ENCODE assay signal across 8 cellular contexts in genomic region chr1:116769561-116769977, GRCh38. TPM values are rescaled to one million over a fixed set of nuclear protein-coding genes. Genes with fewer than 3 reads are reported as not detected.
DNase-seq lines count a peak whose midpoint lies in the region; ATAC-seq and TF ChIP-seq lines count a peak whose summit lies in the region.

No MANE protein-coding gene starts in this region.

- no peak overlapping the region for H2AFZ ChIP-seq in GM23338

- H3K4me3 Mint-ChIP-seq in GM23338 = no peak overlapping the region

- H3K36me3 Mint-ChIP-seq in GM23338 (ENCODE audit: low read depth) = no peaks in the 10 kb centered on the region; the same call in 2 of the 3 replicates

- H4K20me1 ChIP-seq in GM23338 (replicated peaks; ENCODE audit: insufficient read depth) = no peaks in the 10 kb centered on the region

- CTCF ChIA-PET in RWPE1 (lab: Yijun Ruan, JAX) = interaction anchor here (1.2 kb wide), 1 partner anchor 631 kb away, joined by 4 read pairs; no protein-coding TSS in a partner anchor

- H3K27me3 Mint-ChIP-seq in GM23338 (ENCODE audit: insufficient read depth, low read depth, poor library complexity) = peaks cover 11% of the 10 kb centered on the region

- peak; percentile 90 for DNase-seq in GM12865 (ENCODE audit: low read depth)
- peak; percentile 87 for DNase-seq in MV-4-11 (lab: John Stamatoyannopoulos, UW)
- peak; percentile 44 to 57 for DNase-seq in activated T-helper 1 cell treated with anti-CD3 and anti-CD28 coated beads, Interleukin-2, amount 50 U/mL, for 16 hours (ENCODE audit: low read depth in 1 of 2, low spot score in 1 of 2)
- DNase-seq in stimulated activated CD4-positive, alpha-beta T cell treated with anti-CD3 and anti-CD28 coated beads, Interleukin-15, amount 100 ng/mL, for 24 hours = peak; percentile 77
- no peak for DNase-seq in RWPE1 (ENCODE audit: low spot score)
- no peak for DNase-seq in GM23338 (ENCODE audit: low spot score)
- no peak for DNase-seq in NCI-H2029 (lab: John Stamatoyannopoulos, UW)

- H3K4me3 ChIP-seq in GM12865 (ENCODE audit: low read depth, low read length) (peak overlapping the region; percentile 14; the same call in 1 of the 2 replicates), GM23338 (no peak overlapping the region)

- H3K4me1 ChIP-seq in GM23338 (ENCODE audit: insufficient read depth) = no peaks in the 10 kb centered on the region

- no peaks in the 10 kb centered on the region for H3F3A ChIP-seq in GM23338 (replicated peaks; ENCODE audit: low read depth)

- POLR2A ChIA-PET in RWPE1 (lab: Yijun Ruan, JAX; ENCODE audit: low non-redundant PET) = no interaction called here

- H3K79me2 ChIP-seq in GM23338 (replicated peaks; ENCODE audit: insufficient read depth) = no peaks in the 10 kb centered on the region

- TF ChIP-seq CTCF in GM12865 (IDR thresholded peaks at IDR 0.05; ENCODE audit: insufficient read depth, low read depth, low read length, missing control alignments) (no peak), RWPE1 (conservative IDR thresholded peaks at IDR 0.05; ENCODE audit: low read depth) (no peak), GM23338 (conservative IDR thresholded peaks at IDR 0.05; ENCODE audit: low read depth in 2 of 2) (no peak)

- H3K4me2 ChIP-seq in GM23338 = no peak overlapping the region

- H3K9me2 ChIP-seq in GM23338 (ENCODE audit: insufficient read depth) = no peaks in the 10 kb centered on the region

- no peaks in the 10 kb centered on the region for H3K27me3 ChIP-seq in GM23338 (ENCODE audit: insufficient read depth)

- ATAC-seq in GM21786 (IDR thresholded peaks at IDR 0.05; ENCODE audit: unreplicated experiment) (peak; percentile 89), GM23338 (no peak)

- H3K36me3 ChIP-seq in GM23338 (ENCODE audit: insufficient read depth) = no peaks in the 10 kb centered on the region

- H3K27ac ChIP-seq in RWPE1 = no peak overlapping the region
- no peak overlapping the region for H3K27ac ChIP-seq in GM23338 (ENCODE audit: low read depth)

- no peak overlapping the region for H3K27ac Mint-ChIP-seq in GM23338

- peaks cover 2% of the 10 kb centered on the region for H3K9me3 Mint-ChIP-seq in GM23338

- no peaks in the 10 kb centered on the region for H3K4me1 Mint-ChIP-seq in GM23338

TF ChIP-seq in GM23338, 12 proteins besides CTCF, POLR2A, EP300 and RAD21:
- TF ChIP-seq CREB1 (CRISPR knock-in tag; IDR thresholded peaks at IDR 0.05; ENCODE audit: low read depth) = no peak
- TF ChIP-seq ZNF114 (CRISPR knock-in tag; IDR thresholded peaks at IDR 0.05) = no peak
- no peak for TF ChIP-seq EZH2 (IDR thresholded peaks at IDR 0.05; ENCODE audit: low read depth, unreplicated experiment)
- TF ChIP-seq ZNF462 (CRISPR knock-in tag; IDR thresholded peaks at IDR 0.05) = no peak
- TF ChIP-seq JUNB (IDR thresholded peaks at IDR 0.05; ENCODE audit: unreplicated experiment) = no peak
- no peak for TF ChIP-seq ZNF331 (CRISPR knock-in tag; IDR thresholded peaks at IDR 0.05; ENCODE audit: low read depth)
- no peak for TF ChIP-seq REST (IDR thresholded peaks at IDR 0.05; ENCODE audit: unreplicated experiment)
- no peak for TF ChIP-seq POLR2AphosphoS5 (IDR thresholded peaks at IDR 0.05; ENCODE audit: low read depth)
- no peak for TF ChIP-seq EZH2phosphoT487 (IDR thresholded peaks at IDR 0.05; ENCODE audit: unreplicated experiment)
- TF ChIP-seq NANOG (IDR thresholded peaks at IDR 0.05; ENCODE audit: borderline replicate concordance) = no peak

RNA-seq across cellular contexts. Expression of gene CD2, which starts 15.3 kb away (rescaled TPM):
- total RNA-seq in GM23338 (2014; rRNA removed; shearing (Covaris generic)) = not detected in 2 replicates
- not detected in 2 replicates for polyA plus RNA-seq in GM23338 (2016; fragmentation: Nextera tagmentation; extraction: Ambion mirVana)

Comparison
In these comparisons a context has a peak if more than half of its experiments do, and no peak if none do; other contexts are left out.
1. DNase-seq: peak in GM12865 (single experiment), MV-4-11 (single experiment), activated T-helper 1 cell treated with anti-CD3 and anti-CD28 coated beads, Interleukin-2, amount 50 U/mL, for 16 hours (2 of 2) and stimulated activated CD4-positive, alpha-beta T cell treated with anti-CD3 and anti-CD28 coated beads, Interleukin-15, amount 100 ng/mL, for 24 hours (single experiment); none in RWPE1 (single experiment), GM23338 (single experiment) and NCI-H2029 (single experiment).